10 cellular contexts compared by ENCODE assay signal in genomic region chr22:49848690-49849160, GRCh38. TPM values are rescaled to one million over a fixed set of nuclear protein-coding genes. Genes with fewer than 3 reads are reported as not detected.
DNase-seq lines count a peak whose midpoint lies in the region; ATAC-seq and TF ChIP-seq lines count a peak whose summit lies in the region.
"Had no signal": no experiment of that assay in that cellular context is flagged by ENCODE, and none has a peak within 500 bp of the region (broad histone marks: within the 10 kb centered on the region; RNA-seq: fewer than 3 reads in every experiment).

No MANE protein-coding gene starts in this region.

- H3K36me3 Mint-ChIP-seq in CD8-positive, alpha-beta memory T cell: no peaks in the 10 kb centered on the region
- peaks cover 2% of the 10 kb centered on the region for H3K36me3 Mint-ChIP-seq in chondrocyte (ENCODE audit: low read depth)

- TF ChIP-seq CTCF in gastroesophageal sphincter (IDR thresholded peaks at IDR 0.05) (no peak), sigmoid colon (IDR thresholded peaks at IDR 0.05) (no peak), chondrocyte (IDR thresholded peaks at IDR 0.05) (no peak)

- H3K4me3 Mint-ChIP-seq in CD8-positive, alpha-beta memory T cell: peak overlapping the region in 5 of 7 donors; percentile 26 to 69 (median 39)
- no peak overlapping the region for H3K4me3 Mint-ChIP-seq in chondrocyte (ENCODE audit: unreplicated experiment)

- no peak overlapping the region for H3K9ac ChIP-seq in NT2/D1 (ENCODE audit: insufficient read length, low read depth)

- H3K9me3 Mint-ChIP-seq in CD8-positive, alpha-beta memory T cell: no peaks in the 10 kb centered on the region
- no peaks in the 10 kb centered on the region for H3K9me3 Mint-ChIP-seq in chondrocyte (ENCODE audit: low read depth)

- H3K4me3 ChIP-seq in CD8-positive, alpha-beta memory T cell (ENCODE audit: low read length): peak overlapping the region; percentile 22
- H3K4me3 ChIP-seq in NT2/D1 (ENCODE audit: insufficient read length, low read depth) (peak overlapping the region; percentile 30), gastroesophageal sphincter (peak overlapping the region; percentile 5 to 54), sigmoid colon (peak overlapping the region; percentile 31 to 67 (median 48))

- ATAC-seq in gastroesophageal sphincter: no peak

- H3K4me1 Mint-ChIP-seq in CD8-positive, alpha-beta memory T cell: peaks cover 10 to 30% (median 21%) of the 10 kb centered on the region in 3 donors
- H3K4me1 Mint-ChIP-seq in chondrocyte (ENCODE audit: low read depth): peaks cover 10% of the 10 kb centered on the region

- TF ChIP-seq EP300 in gastroesophageal sphincter (IDR thresholded peaks at IDR 0.05) (no peak), sigmoid colon (IDR thresholded peaks at IDR 0.05) (no peak)

- POLR2A ChIA-PET in CD8-positive, alpha-beta memory T cell (lab: Charles Lee): interaction anchor here (0.9 to 1.1 kb wide), 2 partner anchors 10 to 23 kb away, joined by 3 to 4 read pairs; no protein-coding TSS in a partner anchor

- WGBS in gastroesophageal sphincter (ENCODE audit: low coverage in 1 of 2), 2 donors: no CpG with 5 or more reads among the region's 51 CpGs
- WGBS in sigmoid colon, 2 donors: 0 to 1% methylated on average over 51 of the region's 51 CpGs

- CTCF ChIA-PET in CD8-positive, alpha-beta memory T cell (lab: Charles Lee): no interaction called here

- intact Hi-C loops in sigmoid colon (cut with DNase I) (no loop called here), head of caudate nucleus (cut with DNase I) (no loop called here)

- H3K27me3 Mint-ChIP-seq in CD8-positive, alpha-beta memory T cell: peaks cover 4 to 13% of the 10 kb centered on the region in 2 donors
- H3K27me3 Mint-ChIP-seq in chondrocyte (ENCODE audit: low read depth): peaks cover 29% of the 10 kb centered on the region

- H3K36me3 ChIP-seq in CD8-positive, alpha-beta memory T cell (ENCODE audit: insufficient read depth, low read length): no peaks in the 10 kb centered on the region
- no peaks in the 10 kb centered on the region for H3K36me3 ChIP-seq in NT2/D1 (ENCODE audit: insufficient read depth, insufficient read length, low read length)
- H3K36me3 ChIP-seq in gastroesophageal sphincter: no peaks in the 10 kb centered on the region
- H3K36me3 ChIP-seq in sigmoid colon: no peaks in the 10 kb centered on the region

- no peak for DNase-seq in CD8-positive, alpha-beta memory T cell
- no peak for DNase-seq in NT2/D1 (ENCODE audit: low read depth, low spot score)
- no peak for DNase-seq in sigmoid colon
- no peak for DNase-seq in chondrocyte (ENCODE audit: low spot score)
- DNase-seq in NCI-H2196 treated with DMSO at 0.1 percent for 48 hours (lab: John Stamatoyannopoulos, UW; ENCODE audit: unreplicated experiment): no peak
- no peak for DNase-seq in NCI-H146 (lab: John Stamatoyannopoulos, UW)
- DNase-seq in head of caudate nucleus: no peak
- DNase-seq: NCI-H526 had no signal

- peaks cover 8% of the 10 kb centered on the region for H3K4me1 ChIP-seq in CD8-positive, alpha-beta memory T cell (ENCODE audit: insufficient read depth, low read length)
- peaks cover 2% of the 10 kb centered on the region for H3K4me1 ChIP-seq in NT2/D1 (ENCODE audit: insufficient read depth, insufficient read length)
- peaks cover 0 to 37% (median 24%) of the 10 kb centered on the region in 3 donors for H3K4me1 ChIP-seq in gastroesophageal sphincter
- peaks cover 0 to 35% (median 27%) of the 10 kb centered on the region in 4 donors for H3K4me1 ChIP-seq in sigmoid colon

- no peaks in the 10 kb centered on the region for H3K9me3 ChIP-seq in CD8-positive, alpha-beta memory T cell (ENCODE audit: low read length)
- no peaks in the 10 kb centered on the region for H3K9me3 ChIP-seq in NT2/D1 (ENCODE audit: insufficient read depth, low read length)
- no peaks in the 10 kb centered on the region for H3K9me3 ChIP-seq in gastroesophageal sphincter
- no peaks in the 10 kb centered on the region for H3K9me3 ChIP-seq in sigmoid colon

- TF ChIP-seq POLR2A in gastroesophageal sphincter (IDR thresholded peaks at IDR 0.05) (no peak), sigmoid colon (IDR thresholded peaks at IDR 0.05) (no peak)

- H3K27me3 ChIP-seq in CD8-positive, alpha-beta memory T cell (ENCODE audit: insufficient read depth, low read length, poor library complexity, severe bottlenecking): no peaks in the 10 kb centered on the region
- H3K27me3 ChIP-seq in NT2/D1 (ENCODE audit: insufficient read depth, insufficient read length): peaks cover 81% of the 10 kb centered on the region
- H3K27me3 ChIP-seq in gastroesophageal sphincter: peaks cover 58% of the 10 kb centered on the region
- H3K27me3 ChIP-seq in sigmoid colon: peaks cover 16 to 39% (median 26%) of the 10 kb centered on the region in 3 donors

- no peak overlapping the region for H3K27ac ChIP-seq in CD8-positive, alpha-beta memory T cell (ENCODE audit: low read depth, low read length)
- H3K27ac ChIP-seq in gastroesophageal sphincter: peak overlapping the region in 1 of 4 donors; percentile 44
- peak overlapping the region in 1 of 4 donors; percentile 48 for H3K27ac ChIP-seq in sigmoid colon
- H3K27ac ChIP-seq: VCaP had no signal

- no peak overlapping the region for H3K27ac Mint-ChIP-seq in CD8-positive, alpha-beta memory T cell
- no peak overlapping the region for H3K27ac Mint-ChIP-seq in chondrocyte (ENCODE audit: unreplicated experiment)

RNA-seq across cellular contexts. Expression of gene ZBED4, which starts 4.9 kb away (rescaled TPM):
- 10 to 100 TPM; 24.2 to 24.3 TPM for total RNA-seq in CD8-positive, alpha-beta memory T cell
- 11.1 TPM for polyA plus RNA-seq in CD8-positive, alpha-beta memory T cell
- total RNA-seq in gastroesophageal sphincter (10 to 100 TPM in 1 of 4 donors, 1 to 10 TPM in 3; 6.9 to 12.3 (median 7.1) TPM), sigmoid colon (1 to 10 TPM; 3.9 to 7.5 (median 5.5) TPM), chondrocyte (15.3 to 17.6 TPM (median 17.6 TPM) in 3 replicates)
- polyA plus RNA-seq in sigmoid colon: 10 to 100 TPM in 1 of 3 donors, 1 to 10 TPM in 2; 2.4 to 10.5 (median 4.6) TPM

RNA-seq across cellular contexts. Expression of gene BRD1, which starts 21.1 kb away (rescaled TPM):
- 10 to 100 TPM; 32.9 to 35.1 TPM for total RNA-seq in CD8-positive, alpha-beta memory T cell
- polyA plus RNA-seq in CD8-positive, alpha-beta memory T cell: 4.9 TPM
- 10 to 100 TPM; 36.0 to 66.0 (median 45.5) TPM for total RNA-seq in gastroesophageal sphincter
- total RNA-seq in sigmoid colon: 10 to 100 TPM; 31.1 to 52.6 (median 35.9) TPM
- 10 to 100 TPM; 12.6 to 21.5 (median 14.3) TPM for polyA plus RNA-seq in sigmoid colon
- 27.7 to 29.5 TPM (median 29.5 TPM) in 3 replicates for total RNA-seq in chondrocyte
